8 cellular contexts compared by ENCODE assay signal in genomic region chr2:231648579-231649174, GRCh38. TPM values are rescaled to one million over a fixed set of nuclear protein-coding genes. Genes with fewer than 3 reads are reported as not detected.
A peak's percentile ranks its signal among the peaks of the same experiment; 100 is the strongest.
DNase-seq lines count a peak whose midpoint lies in the region; ATAC-seq and TF ChIP-seq lines count a peak whose summit lies in the region.

No MANE protein-coding gene starts in this region.

- peaks cover under 1 to 27% of the 10 kb centered on the region in 2 donors for H3K4me1 ChIP-seq in left lung

- no peak overlapping the region for H3K27ac ChIP-seq in left lung

- BruUV-seq in MCF 10A (replicated peaks; lab: Mats Ljungman, UMichigan), result no TSS peak

- H3K27me3 ChIP-seq in left lung, result no peaks in the 10 kb centered on the region

- peak; percentile 93 for ATAC-seq in left lung
- ATAC-seq in stimulated activated memory B cell treated with anti-CD40 and anti-IgM and Interleukin-4, amounts not matched to agents 10 μg/mL and 1 μg/mL and 100 μg/mL, for 72 hours, result peak; percentile 87

- no peaks in the 10 kb centered on the region for H3K9me3 Mint-ChIP-seq in T-helper 2 cell treated with Interferon-gamma antibody and Interleukin-4, amounts not matched to agents 5 μg/mL and 100 μg/mL, for 36 hours
- no peaks in the 10 kb centered on the region for H3K9me3 Mint-ChIP-seq in MCF 10A (ENCODE audit: unreplicated experiment)
- H3K9me3 Mint-ChIP-seq in stimulated activated memory B cell treated with anti-CD40 and anti-IgM and Interleukin-4, amounts not matched to agents 10 μg/mL and 1 μg/mL and 100 μg/mL, for 72 hours, result no peaks in the 10 kb centered on the region

- no peaks in the 10 kb centered on the region for H3K36me3 ChIP-seq in left lung

- DNase-seq in SKM-1 (lab: John Stamatoyannopoulos, UW; ENCODE audit: unreplicated experiment) (peak; percentile 12), SKM-1 treated with dmso at 0.1 percent for 144 hours (lab: John Stamatoyannopoulos, UW; ENCODE audit: unreplicated experiment) (no peak), LNCaP clone FGC (ENCODE audit: low read depth) (no peak), MCF 10A (ENCODE audit: unreplicated experiment) (peak; percentile 86), left lung (peak; percentile 80 to 92), kidney glomerular epithelial cell (lab: John Stamatoyannopoulos, UW) (no peak)
- peak; percentile 49 for DNase-seq in T-helper 2 cell treated with Interferon-gamma antibody and Interleukin-4, amounts not matched to agents 5 μg/mL and 100 μg/mL, for 36 hours (ENCODE audit: low spot score)

- H3K4me3 ChIP-seq in LNCaP clone FGC (ENCODE audit: low read depth, low read length) (no peak overlapping the region), left lung (no peak overlapping the region)

- POLR2A ChIA-PET in MCF 10A (lab: Yijun Ruan, JAX), result interaction anchor here (0.6 to 1.2 kb wide), 6 partner anchors 17 to 59 kb away, joined by 3 to 4 read pairs (median 3); partner anchors contain the start of gene PTMA

- CTCF ChIA-PET in MCF 10A (lab: Yijun Ruan, JAX), result interaction anchor here (0.6 to 8.1 kb wide), 13 partner anchors 17 to 1746 kb away, joined by 3 to 123 read pairs (median 4); no protein-coding TSS in a partner anchor

- intact Hi-C loops in MCF 10A (cut with micrococcal nuclease), result loop anchor here (1.0 kb wide), 2 partner anchors 26 to 67 kb away; no protein-coding TSS in a partner anchor
- intact Hi-C loops in left lung (cut with DNase I), result no loop called here

- no peaks in the 10 kb centered on the region for H3K9me3 ChIP-seq in left lung

- H3K27me3 Mint-ChIP-seq in T-helper 2 cell treated with Interferon-gamma antibody and Interleukin-4, amounts not matched to agents 5 μg/mL and 100 μg/mL, for 36 hours (ENCODE audit: low read depth), result no peaks in the 10 kb centered on the region
- no peaks in the 10 kb centered on the region for H3K27me3 Mint-ChIP-seq in MCF 10A (ENCODE audit: insufficient read depth, unreplicated experiment)
- H3K27me3 Mint-ChIP-seq in stimulated activated memory B cell treated with anti-CD40 and anti-IgM and Interleukin-4, amounts not matched to agents 10 μg/mL and 1 μg/mL and 100 μg/mL, for 72 hours, result no peaks in the 10 kb centered on the region

- H3K36me3 Mint-ChIP-seq in T-helper 2 cell treated with Interferon-gamma antibody and Interleukin-4, amounts not matched to agents 5 μg/mL and 100 μg/mL, for 36 hours (ENCODE audit: low read depth), result no peaks in the 10 kb centered on the region
- no peaks in the 10 kb centered on the region for H3K36me3 Mint-ChIP-seq in MCF 10A (ENCODE audit: insufficient read depth, unreplicated experiment)
- H3K36me3 Mint-ChIP-seq in stimulated activated memory B cell treated with anti-CD40 and anti-IgM and Interleukin-4, amounts not matched to agents 10 μg/mL and 1 μg/mL and 100 μg/mL, for 72 hours, result no peaks in the 10 kb centered on the region

- TF ChIP-seq CTCF in LNCaP clone FGC (IDR thresholded peaks at IDR 0.05; ENCODE audit: control insufficient read depth, extremely low read depth, insufficient read depth), result peak; percentile 81
- peak; percentile 73 for TF ChIP-seq CTCF in MCF 10A (IDR thresholded peaks at IDR 0.05; ENCODE audit: unreplicated experiment)
- peak; percentile 60 to 64 for TF ChIP-seq CTCF in left lung (IDR thresholded peaks at IDR 0.05)

- H3K4me3 Mint-ChIP-seq in T-helper 2 cell treated with Interferon-gamma antibody and Interleukin-4, amounts not matched to agents 5 μg/mL and 100 μg/mL, for 36 hours, result no peak overlapping the region
- no peak overlapping the region for H3K4me3 Mint-ChIP-seq in MCF 10A (ENCODE audit: unreplicated experiment)
- H3K4me3 Mint-ChIP-seq in stimulated activated memory B cell treated with anti-CD40 and anti-IgM and Interleukin-4, amounts not matched to agents 10 μg/mL and 1 μg/mL and 100 μg/mL, for 72 hours, result no peak overlapping the region

- no peak overlapping the region for H3K27ac Mint-ChIP-seq in T-helper 2 cell treated with Interferon-gamma antibody and Interleukin-4, amounts not matched to agents 5 μg/mL and 100 μg/mL, for 36 hours
- H3K27ac Mint-ChIP-seq in MCF 10A (ENCODE audit: low read depth, unreplicated experiment), result no peak overlapping the region
- H3K27ac Mint-ChIP-seq in stimulated activated memory B cell treated with anti-CD40 and anti-IgM and Interleukin-4, amounts not matched to agents 10 μg/mL and 1 μg/mL and 100 μg/mL, for 72 hours, result peak overlapping the region; percentile 33

- H3K4me1 Mint-ChIP-seq in T-helper 2 cell treated with Interferon-gamma antibody and Interleukin-4, amounts not matched to agents 5 μg/mL and 100 μg/mL, for 36 hours (ENCODE audit: low read depth), result peaks cover 12% of the 10 kb centered on the region
- H3K4me1 Mint-ChIP-seq in MCF 10A (ENCODE audit: insufficient read depth, unreplicated experiment), result peaks cover 16% of the 10 kb centered on the region
- H3K4me1 Mint-ChIP-seq in stimulated activated memory B cell treated with anti-CD40 and anti-IgM and Interleukin-4, amounts not matched to agents 10 μg/mL and 1 μg/mL and 100 μg/mL, for 72 hours, result peaks cover 14% of the 10 kb centered on the region

RNA-seq across cellular contexts. Expression of gene TEX44, which starts 56.0 kb away (rescaled TPM):
- total RNA-seq in MCF 10A (2022) (not detected in 2 replicates), left lung (not detected)

RNA-seq across cellular contexts. Expression of gene PTMA, which starts 59.6 kb away (rescaled TPM):
- total RNA-seq in MCF 10A (2022), result 501 and 713 TPM in 2 replicates
- 100 to 1,000 TPM; 677 to 980 TPM for total RNA-seq in left lung

Comparison
In these comparisons a context has a peak if more than half of its experiments do, and no peak if none do; other contexts are left out.
1. DNase-seq: peak in SKM-1 (single experiment), T-helper 2 cell treated with Interferon-gamma antibody and Interleukin-4, amounts not matched to agents 5 μg/mL and 100 μg/mL, for 36 hours (single experiment), MCF 10A (single experiment) and left lung (2 of 2); none in SKM-1 treated with dmso at 0.1 percent for 144 hours (single experiment), LNCaP clone FGC (single experiment) and kidney glomerular epithelial cell (single experiment).
2. Peak in every context shown above with its lines, with median percentiles within 50 percentile points of each other: CTCF ChIP-seq.